Comparison of ENCODE assay signal across 11 cellular contexts in genomic region chr9:127422133-127422782, GRCh38. TPM values are rescaled to one million over a fixed set of nuclear protein-coding genes. Genes with fewer than 3 reads are reported as not detected.
DNase-seq lines count a peak whose midpoint lies in the region; TF ChIP-seq lines count a peak whose summit lies in the region.
"Had no signal": no experiment of that assay in that cellular context is flagged by ENCODE, and none has a peak within 500 bp of the region (broad histone marks: within the 10 kb centered on the region; RNA-seq: fewer than 3 reads in every experiment).

No MANE protein-coding gene starts in this region.

- no peak for DNase-seq in Karpas-422
- DNase-seq in mammary epithelial cell, result no peak
- DNase-seq in GF-D8 (lab: John Stamatoyannopoulos, UW), result no peak
- DNase-seq in posterior vena cava (ENCODE audit: low spot score), result no peak
- no peak for DNase-seq in brain microvascular endothelial cell
- no peak for DNase-seq in NCI-H82 (lab: John Stamatoyannopoulos, UW)
- DNase-seq: activated CD4-positive, CD25-positive, alpha-beta regulatory T cell treated with anti-CD3 and anti-CD28 coated beads, Interleukin-2, amount 50 U/mL, for 72 hours; NCI-H2107 had no signal

- TF ChIP-seq RAD21 in neural cell (conservative IDR thresholded peaks at IDR 0.05), result no peak

- H2AFZ ChIP-seq in Karpas-422 (ENCODE audit: low read length) (no peak overlapping the region), mammary epithelial cell (ENCODE audit: low read depth, low read length) (no peak overlapping the region), neural cell (ENCODE audit: low read depth, low read length) (no peak overlapping the region)
- H2AFZ ChIP-seq: parathyroid adenoma had no signal

- peak overlapping the region in 9 of 11 experiments; percentile 87 to 91 (median 90); a peak in 10 of 22 replicates for H3K9ac ChIP-seq in BLaER1 treated with 17β-estradiol and CSF1 and Interleukin-3, amounts not matched to agents 10 nM and 100 nM
- H3K9ac ChIP-seq in Karpas-422 (ENCODE audit: low read length), result peak overlapping the region; percentile 91
- H3K9ac ChIP-seq in mammary epithelial cell (ENCODE audit: insufficient read depth, low read length), result no peak overlapping the region
- no peak overlapping the region for H3K9ac ChIP-seq in neural cell (ENCODE audit: low read length)
- H3K9ac ChIP-seq: parathyroid adenoma had no signal

- H4K20me1 ChIP-seq in BLaER1 treated with 17β-estradiol and CSF1 and Interleukin-3, amounts not matched to agents 10 nM and 100 nM, result peaks cover 5 to 29% (median 14%) of the 10 kb centered on the region in 11 experiments; a peak in 12 of 22 replicates
- H4K20me1 ChIP-seq in Karpas-422 (ENCODE audit: insufficient read depth, low read depth, low read length) (no peaks in the 10 kb centered on the region), mammary epithelial cell (ENCODE audit: insufficient read depth, low read length) (no peaks in the 10 kb centered on the region), neural cell (ENCODE audit: insufficient read depth) (no peaks in the 10 kb centered on the region)

- peaks cover 38 to 63% (median 40%) of the 10 kb centered on the region in 10 experiments for H3K4me1 ChIP-seq in BLaER1 treated with 17β-estradiol and CSF1 and Interleukin-3, amounts not matched to agents 10 nM and 100 nM
- H3K4me1 ChIP-seq in Karpas-422 (ENCODE audit: low read length) (peaks cover 21% of the 10 kb centered on the region), mammary epithelial cell (ENCODE audit: insufficient read depth, low read length) (peaks cover 32% of the 10 kb centered on the region)
- H3K4me1 ChIP-seq: parathyroid adenoma had no signal

- H3K9me2 ChIP-seq in Karpas-422 (replicated peaks; ENCODE audit: insufficient read depth, low read length), result no peaks in the 10 kb centered on the region
- H3K9me2 ChIP-seq in neural cell (ENCODE audit: insufficient read depth, low read length), result no peaks in the 10 kb centered on the region

- no peaks in the 10 kb centered on the region for H3K9me3 ChIP-seq in BLaER1 treated with 17β-estradiol and CSF1 and Interleukin-3, amounts not matched to agents 10 nM and 100 nM (replicated peaks in 1 of 11)
- no peaks in the 10 kb centered on the region for H3K9me3 ChIP-seq in Karpas-422 (ENCODE audit: low read length)
- H3K9me3 ChIP-seq in mammary epithelial cell (replicated peaks; ENCODE audit: insufficient read depth, low read length), result no peaks in the 10 kb centered on the region
- H3K9me3 ChIP-seq in neural cell (ENCODE audit: low read length), result no peaks in the 10 kb centered on the region

- CTCF ChIA-PET in mammary epithelial cell (lab: Charles Lee; ENCODE audit: low non-redundant PET), result no interaction called here

- in situ Hi-C loops in mammary epithelial cell (cut with MboI; ENCODE audit: low sequenced_read_pairs in 2 of 2), result no loop called here
- in situ Hi-C loops in brain microvascular endothelial cell (cut with HindIII; ENCODE audit: low pct_ligation_motif_present, low sequenced_read_pairs), result no loop called here

- H3K4me2 ChIP-seq in BLaER1 treated with 17β-estradiol and CSF1 and Interleukin-3, amounts not matched to agents 10 nM and 100 nM, result peak overlapping the region; percentile 87 to 99 (median 97)
- H3K4me2 ChIP-seq in Karpas-422 (ENCODE audit: low read depth, low read length, poor library complexity, severe bottlenecking) (peak overlapping the region; percentile 99), mammary epithelial cell (ENCODE audit: insufficient read depth, low read depth, low read length) (peak overlapping the region; percentile 96), neural cell (ENCODE audit: low read length) (peak overlapping the region; percentile 74)

- no peaks in the 10 kb centered on the region for H3F3A ChIP-seq in neural cell (ENCODE audit: insufficient read depth, low read length, poor library complexity, severe bottlenecking)

- TF ChIP-seq CTCF in mammary epithelial cell (conservative IDR thresholded peaks at IDR 0.05 in 1 of 2, IDR thresholded peaks at IDR 0.05 in 1 of 2; ENCODE audit: extremely low read depth in 1 of 2, insufficient read depth in 1 of 2, low read depth in 1 of 2, low read length in 2 of 2), result no peak
- TF ChIP-seq CTCF in neural cell (IDR thresholded peaks at IDR 0.05; ENCODE audit: poor library complexity, severe bottlenecking), result no peak
- no peak for TF ChIP-seq CTCF in brain microvascular endothelial cell (IDR thresholded peaks at IDR 0.05; ENCODE audit: low read depth, low read length, missing control alignments)

- H3K36me3 ChIP-seq in BLaER1 treated with 17β-estradiol and CSF1 and Interleukin-3, amounts not matched to agents 10 nM and 100 nM, result peaks cover 0 to 12% (median 0%) of the 10 kb centered on the region in 11 experiments; a peak in 5 of 22 replicates
- H3K36me3 ChIP-seq in Karpas-422 (ENCODE audit: insufficient read depth, low read length) (peaks cover 4% of the 10 kb centered on the region; the same call in 1 of the 2 replicates), mammary epithelial cell (ENCODE audit: insufficient read depth, low read length) (no peaks in the 10 kb centered on the region), neural cell (ENCODE audit: insufficient read depth, low read length) (no peaks in the 10 kb centered on the region), brain microvascular endothelial cell (replicated peaks) (no peaks in the 10 kb centered on the region)

- H3K79me2 ChIP-seq in Karpas-422 (ENCODE audit: low read length), result peaks cover 44% of the 10 kb centered on the region
- peaks cover 35% of the 10 kb centered on the region for H3K79me2 ChIP-seq in mammary epithelial cell (ENCODE audit: insufficient read depth, low read length)
- peaks cover 15% of the 10 kb centered on the region for H3K79me2 ChIP-seq in neural cell (replicated peaks; ENCODE audit: insufficient read depth, low read length)

- 100% methylated on average over 4 of the region's 10 CpGs for WGBS in mammary epithelial cell (ENCODE audit: low coverage, missing lambda C conversion rate)

- no peaks in the 10 kb centered on the region for H3K27me3 ChIP-seq in BLaER1 treated with 17β-estradiol and CSF1 and Interleukin-3, amounts not matched to agents 10 nM and 100 nM
- no peaks in the 10 kb centered on the region for H3K27me3 ChIP-seq in Karpas-422 (ENCODE audit: low read length)
- H3K27me3 ChIP-seq in mammary epithelial cell (ENCODE audit: insufficient read depth, low read length), result no peaks in the 10 kb centered on the region
- no peaks in the 10 kb centered on the region for H3K27me3 ChIP-seq in neural cell (ENCODE audit: insufficient read depth, low read depth, low read length)
- no peaks in the 10 kb centered on the region for H3K27me3 ChIP-seq in brain microvascular endothelial cell (replicated peaks)

- intact Hi-C loops in mammary epithelial cell (cut with micrococcal nuclease), result no loop called here
- intact Hi-C loops in posterior vena cava (cut with DNase I), result no loop called here

- BruUV-seq in mammary epithelial cell (replicated peaks; lab: Mats Ljungman, UMichigan), result no TSS peak

- no peak overlapping the region for H3K27ac ChIP-seq in BLaER1 treated with 17β-estradiol and CSF1 and Interleukin-3, amounts not matched to agents 10 nM and 100 nM
- H3K27ac ChIP-seq in Karpas-422 (ENCODE audit: low read length), result no peak overlapping the region
- no peak overlapping the region for H3K27ac ChIP-seq in mammary epithelial cell (ENCODE audit: insufficient read depth, low read depth, low read length)
- H3K27ac ChIP-seq in neural cell (ENCODE audit: low read length), result no peak overlapping the region
- no peak overlapping the region for H3K27ac ChIP-seq in brain microvascular endothelial cell
- H3K27ac ChIP-seq: parathyroid adenoma had no signal

- no peak for TF ChIP-seq EP300 in neural cell (conservative IDR thresholded peaks at IDR 0.05; ENCODE audit: poor library complexity, severe bottlenecking)

- dilution Hi-C loops in mammary epithelial cell (cut with HindIII; ENCODE audit: low sequenced_read_pairs), result no loop called here

- H3K4me3 ChIP-seq in BLaER1 treated with 17β-estradiol and CSF1 and Interleukin-3, amounts not matched to agents 10 nM and 100 nM, result peak overlapping the region in 5 of 10 experiments; percentile 79 to 93 (median 84); a peak in 8 of 20 replicates
- H3K4me3 ChIP-seq in Karpas-422 (ENCODE audit: low read length), result peak overlapping the region; percentile 90; the same call in 1 of the 2 replicates
- H3K4me3 ChIP-seq in mammary epithelial cell (replicated peaks in 1 of 3; ENCODE audit: insufficient read depth in 1 of 3, low read depth in 2 of 3, low read length in 3 of 3), result no peak overlapping the region
- peak overlapping the region; percentile 70 for H3K4me3 ChIP-seq in neural cell (ENCODE audit: low read length)
- H3K4me3 ChIP-seq in brain microvascular endothelial cell (ENCODE audit: low read depth, low read length), result no peak overlapping the region

TF ChIP-seq in neural cell, 6 proteins besides CTCF, POLR2A, EP300 and RAD21:
- no peak for TF ChIP-seq TAF1 (IDR thresholded peaks at IDR 0.05; ENCODE audit: low read depth)
TF ChIP-seq in neural cell: peak in this region for 0.

RNA-seq across cellular contexts. Expression of gene ZNF79, which starts 1.9 kb away (rescaled TPM):
- 8.1 and 10.5 TPM in 2 replicates for total RNA-seq in Karpas-422 (2014; rRNA removed; shearing (Covaris generic); ENCODE audit: low replicate concordance)
- total RNA-seq in mammary epithelial cell (10 to 100 TPM; 10.5 to 16.8 TPM), posterior vena cava (1 to 10 TPM; 6.5 to 8.0 TPM)
- polyA plus RNA-seq in mammary epithelial cell (6.3 TPM), neural cell (2.9 and 3.3 TPM in 2 replicates)
- polyA minus RNA-seq in mammary epithelial cell (15.7 TPM), neural cell (26.4 and 27.0 TPM in 2 replicates)

RNA-seq across cellular contexts. Expression of gene SLC2A8, which starts 25.3 kb away (rescaled TPM):
- total RNA-seq in Karpas-422 (2014; rRNA removed; shearing (Covaris generic); ENCODE audit: low replicate concordance), result 11.3 and 29.4 TPM in 2 replicates
- 10 to 100 TPM in 1 of 2 donors, 1 to 10 TPM in 1; 8.0 to 17.1 TPM for total RNA-seq in mammary epithelial cell
- 9.6 TPM for polyA plus RNA-seq in mammary epithelial cell
- polyA minus RNA-seq in mammary epithelial cell, result 0.52 TPM
- polyA plus RNA-seq in neural cell, result 10.2 and 24.0 TPM in 2 replicates
- 10.5 and 11.7 TPM in 2 replicates for polyA minus RNA-seq in neural cell
- total RNA-seq in posterior vena cava, result 10 to 100 TPM; 10.4 to 16.3 TPM

RNA-seq across cellular contexts. Expression of gene RPL12, which starts 28.9 kb away (rescaled TPM):
- total RNA-seq in Karpas-422 (2014; rRNA removed; shearing (Covaris generic); ENCODE audit: low replicate concordance), result 2,789 and 3,026 TPM in 2 replicates
- total RNA-seq in mammary epithelial cell (1,000 to 10,000 TPM; 1,316 to 1,441 TPM), posterior vena cava (1,000 to 10,000 TPM in 1 of 2 donors, 100 to 1,000 TPM in 1; 993 to 1,044 TPM)
- polyA plus RNA-seq in mammary epithelial cell (2,249 TPM), neural cell (839 and 862 TPM in 2 replicates)
- polyA minus RNA-seq in mammary epithelial cell (561 TPM), neural cell (261 and 348 TPM in 2 replicates)

RNA-seq across cellular contexts. Expression of gene LRSAM1, which starts 29.1 kb away (rescaled TPM):
- 14.4 and 15.5 TPM in 2 replicates for total RNA-seq in Karpas-422 (2014; rRNA removed; shearing (Covaris generic); ENCODE audit: low replicate concordance)
- 10 to 100 TPM; 15.5 to 20.6 TPM for total RNA-seq in mammary epithelial cell
- 9.1 TPM for polyA plus RNA-seq in mammary epithelial cell
- polyA minus RNA-seq in mammary epithelial cell, result 17.2 TPM
- 21.6 and 27.1 TPM in 2 replicates for polyA plus RNA-seq in neural cell
- 24.4 and 26.3 TPM in 2 replicates for polyA minus RNA-seq in neural cell
- total RNA-seq in posterior vena cava, result 10 to 100 TPM; 15.6 to 16.9 TPM

Comparison
In these comparisons a context has a peak if more than half of its experiments do, and no peak if none do; other contexts are left out.
1. H3K4me3 ChIP-seq: peak in Karpas-422 (single experiment) and neural cell (single experiment); none in mammary epithelial cell (0 of 3) and brain microvascular endothelial cell (single experiment).
2. H3K9ac ChIP-seq: peak in BLaER1 treated with 17β-estradiol and CSF1 and Interleukin-3, amounts not matched to agents 10 nM and 100 nM (9 of 11) and Karpas-422 (single experiment); none in mammary epithelial cell (single experiment) and neural cell (single experiment).
3. Peak in every context shown above with its lines, with median percentiles within 50 percentile points of each other: H3K4me2 ChIP-seq.